ENCODE assay signal across 13 cellular contexts in genomic region chr5:10578869-10579268, GRCh38. TPM values are rescaled to one million over a fixed set of nuclear protein-coding genes. Genes with fewer than 3 reads are reported as not detected.
A peak's percentile ranks its signal among the peaks of the same experiment; 100 is the strongest.
DNase-seq lines count a peak whose midpoint lies in the region; ATAC-seq and TF ChIP-seq lines count a peak whose summit lies in the region.
"Had no signal": no experiment of that assay in that cellular context is flagged by ENCODE, and none has a peak within 500 bp of the region (broad histone marks: within the 10 kb centered on the region; RNA-seq: fewer than 3 reads in every experiment).

No MANE protein-coding gene starts in this region.

- peak overlapping the region; percentile 60 for H3K4me3 ChIP-seq in DOHH2 (ENCODE audit: low read length)
- no peak overlapping the region for H3K4me3 ChIP-seq in Peyer's patch

- H3K9me2 ChIP-seq in DOHH2 (replicated peaks; ENCODE audit: control insufficient read depth, low read length), result no peaks in the 10 kb centered on the region

- H3K27ac ChIP-seq in DOHH2 (ENCODE audit: low read depth, low read length), result peak overlapping the region; percentile 42
- H3K27ac ChIP-seq in Peyer's patch, result peak overlapping the region in 1 of 4 donors; percentile 58

- H3K27me3 ChIP-seq in DOHH2 (ENCODE audit: control insufficient read depth, low read length), result peaks cover 9% of the 10 kb centered on the region; the same call in 1 of the 2 replicates
- no peaks in the 10 kb centered on the region for H3K27me3 ChIP-seq in Peyer's patch
- H3K27me3 ChIP-seq: neutrophil had no signal

- TF ChIP-seq POLR2A in Peyer's patch (IDR thresholded peaks at IDR 0.05), result no peak

- peak overlapping the region; percentile 84 for H3K4me2 ChIP-seq in DOHH2 (ENCODE audit: low read length)

- no peaks in the 10 kb centered on the region for H3K79me2 ChIP-seq in DOHH2 (ENCODE audit: control insufficient read depth, low read length)

- no peaks in the 10 kb centered on the region for H3K36me3 ChIP-seq in DOHH2 (ENCODE audit: control insufficient read depth, low read length)
- H3K36me3 ChIP-seq in Peyer's patch, result no peaks in the 10 kb centered on the region
- H3K36me3 ChIP-seq: neutrophil had no signal

- peaks cover 74% of the 10 kb centered on the region for H3K4me1 ChIP-seq in DOHH2 (ENCODE audit: control insufficient read depth, low read length)
- H3K4me1 ChIP-seq in Peyer's patch, result peaks cover 0 to 13% (median 8%) of the 10 kb centered on the region in 4 donors

- TF ChIP-seq CTCF in DOHH2 (IDR thresholded peaks at IDR 0.05; ENCODE audit: low read depth, low read length, poor library complexity, severe bottlenecking) (no peak), Peyer's patch (IDR thresholded peaks at IDR 0.05) (no peak)

- H4K20me1 ChIP-seq in DOHH2 (ENCODE audit: control insufficient read depth, insufficient read depth, low read depth, low read length), result no peaks in the 10 kb centered on the region

- H3K9me3 ChIP-seq in DOHH2 (ENCODE audit: control insufficient read depth, insufficient read depth, low read length) (no peaks in the 10 kb centered on the region), Peyer's patch (no peaks in the 10 kb centered on the region)
- H3K9me3 ChIP-seq: neutrophil had no signal

- H3F3A ChIP-seq in DOHH2 (ENCODE audit: control insufficient read depth, insufficient read depth), result peaks cover 12% of the 10 kb centered on the region

- peak in 2 of 3 donors; percentile 82 to 83 for DNase-seq in Peyer's patch
- no peak for DNase-seq in NCI-H2107 treated with DMSO at 0.1 percent for 48 hours (lab: John Stamatoyannopoulos, UW; ENCODE audit: unreplicated experiment)
- DNase-seq in SW480 (ENCODE audit: low spot score), result no peak
- no peak for DNase-seq in NCI-H510A treated with DMSO at 0.1 percent for 48 hours (lab: John Stamatoyannopoulos, UW)
- no peak for DNase-seq in medulla oblongata (ENCODE audit: extremely low spot score)
- DNase-seq: activated T-cell treated with anti-CD3 and anti-CD28 coated beads, Interleukin-2, amount 50 U/mL, for 48 hours; CD8-positive, alpha-beta memory T cell; effector CD4-positive, alpha-beta T cell; SHP77 had no signal

- peak; percentile 55 for ATAC-seq in GM19351 (IDR thresholded peaks at IDR 0.05; ENCODE audit: unreplicated experiment)
- ATAC-seq in HG02981 (IDR thresholded peaks at IDR 0.05; ENCODE audit: unreplicated experiment), result peak; percentile 44

RNA-seq across cellular contexts. Expression of gene ANKRD33B, which starts 15.0 kb away (rescaled TPM):
- 1 to 10 TPM in 3 of 4 donors, under 1 TPM in 1; 0.70 to 6.6 (median 3.6) TPM for total RNA-seq in Peyer's patch

Comparison
In these comparisons a context has a peak if more than half of its experiments do, and no peak if none do; other contexts are left out.
1. DNase-seq: peak in Peyer's patch (2 of 3); none in NCI-H2107 treated with DMSO at 0.1 percent for 48 hours (single experiment), SW480 (single experiment), NCI-H510A treated with DMSO at 0.1 percent for 48 hours (single experiment) and medulla oblongata (single experiment).